ENCODE assay signal across 8 cellular contexts in the genomic region with DNA sequence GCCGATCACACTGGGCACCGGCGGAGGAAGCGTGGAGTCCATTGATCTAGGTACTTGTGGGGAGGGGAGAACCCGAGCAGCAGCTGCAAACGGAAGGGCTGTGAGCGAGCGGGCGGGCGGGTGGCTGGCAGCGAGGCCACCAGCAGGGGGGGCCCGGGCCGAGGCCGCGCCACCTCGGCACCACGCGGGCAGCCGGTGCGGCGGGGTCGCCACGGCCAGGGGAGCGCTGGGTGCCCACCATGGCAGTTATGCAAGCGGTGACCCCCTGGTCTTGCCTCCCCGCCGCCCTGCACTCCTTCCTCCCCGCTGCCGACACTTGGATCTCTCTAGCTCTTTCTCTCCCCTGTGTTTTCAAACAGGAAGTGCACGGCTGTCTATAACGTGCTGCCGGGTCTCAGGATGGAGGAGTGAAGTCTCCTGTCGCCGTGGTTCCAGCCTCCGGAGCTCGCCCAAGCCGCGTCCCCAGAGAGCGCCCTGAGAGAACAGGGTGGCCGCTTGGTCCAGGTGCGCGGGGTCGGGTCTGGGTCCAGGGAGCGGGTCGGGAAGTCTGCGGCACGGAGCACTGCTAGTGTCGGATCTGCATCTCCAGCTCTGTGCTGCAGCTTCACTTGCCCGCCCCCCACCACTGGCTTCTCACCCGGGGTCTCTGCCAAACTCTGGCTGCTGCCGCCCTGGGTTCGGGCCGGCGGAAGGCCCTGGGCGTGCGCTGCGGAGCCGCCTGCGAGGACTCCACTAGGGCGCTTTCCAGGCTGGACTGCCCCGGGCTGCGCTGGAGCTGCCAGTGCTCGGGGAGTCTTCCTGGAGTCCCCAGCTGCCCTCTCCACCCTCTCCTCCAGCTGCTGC. TPM values are rescaled to one million over a fixed set of nuclear protein-coding genes. Genes with fewer than 3 reads are reported as not detected.
DNase-seq lines count a peak whose midpoint lies in the region; ATAC-seq lines count a peak whose summit lies in the region.

No MANE protein-coding gene starts in this region.

- peak; percentile 85 for ATAC-seq in HG02870 (IDR thresholded peaks at IDR 0.05; ENCODE audit: unreplicated experiment)
- ATAC-seq in activated CD4-positive, CD25-positive, alpha-beta regulatory T cell treated with anti-CD3 and anti-CD28 coated beads, Interleukin-2, amount 50 U/mL, for 24 hours, result peak; percentile 76 to 86

- DNase-seq in NCI-H2171 treated with DMSO at 0.1 percent for 48 hours (lab: John Stamatoyannopoulos, UW), result peak; percentile 27
- no peak for DNase-seq in NCI-H2171 (lab: John Stamatoyannopoulos, UW)
- DNase-seq in NCI-H2107 treated with DMSO at 0.1 percent for 48 hours (lab: John Stamatoyannopoulos, UW; ENCODE audit: unreplicated experiment), result peak; percentile 90
- peak; percentile 65 for DNase-seq in cerebellum (ENCODE audit: low spot score)
- peak; percentile 87 for DNase-seq in left kidney (ENCODE audit: low read depth, low spot score)
- peak; percentile 71 to 74 for DNase-seq in stimulated activated CD4-positive, alpha-beta T cell treated with anti-CD3 and anti-CD28 coated beads, Interleukin-2, amount 100 ng/mL, for 48 hours

RNA-seq across cellular contexts. Expression of a gene that starts 22.7 kb away (rescaled TPM):
- 24.8 TPM for total RNA-seq in cerebellum
